In the genomic region with DNA sequence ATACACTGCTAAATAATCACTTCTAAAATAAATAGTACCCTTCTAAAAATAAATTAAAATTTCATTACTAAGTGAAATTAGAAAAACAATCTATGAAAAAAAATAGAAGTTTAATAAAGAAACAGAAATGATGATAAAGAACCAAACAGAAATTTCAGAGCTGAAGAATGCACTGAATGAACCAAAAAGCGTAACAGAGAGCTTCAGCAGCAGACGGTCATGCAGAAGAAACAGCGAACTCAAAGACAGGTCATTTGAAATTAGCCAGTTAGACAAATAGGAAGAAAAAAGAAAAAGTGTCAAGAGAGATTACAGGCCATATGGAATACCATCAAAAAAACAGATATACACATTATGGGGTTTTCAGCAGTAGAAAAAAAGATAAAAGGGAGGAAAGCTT, we compare ENCODE assay signal across 26 cellular contexts.
"Had no signal": no experiment of that assay in that cellular context is flagged by ENCODE, and none has a peak within 500 bp of the region (broad histone marks: within the 10 kb centered on the region; RNA-seq: fewer than 3 reads in every experiment).

No MANE protein-coding gene starts in this region.

- H3K27me3 ChIP-seq: colonic mucosa, dorsolateral prefrontal cortex, esophagus muscularis mucosa, esophagus squamous epithelium, foreskin keratinocyte, gastrocnemius medialis, gastroesophageal sphincter, heart left ventricle, heart right ventricle had no signal

- H3K9me3 ChIP-seq: colonic mucosa, esophagus muscularis mucosa, esophagus squamous epithelium, gastrocnemius medialis, gastroesophageal sphincter had no signal

- H3K27ac ChIP-seq: colonic mucosa, coronary artery, dorsolateral prefrontal cortex, epithelial cell of prostate, esophagus muscularis mucosa, esophagus squamous epithelium, foreskin keratinocyte, gastrocnemius medialis, gastroesophageal sphincter, heart left ventricle, heart right ventricle had no signal

- FAIRE-seq: endometrium, endothelial cell of umbilical vein had no signal

- DNase-seq: colonic mucosa; cortex of kidney; dermis blood vessel endothelial cell; dorsolateral prefrontal cortex; effector CD4-positive, alpha-beta T cell; effector CD8-positive, alpha-beta T cell; effector memory CD4-positive, alpha-beta T cell; effector memory CD8-positive, alpha-beta T cell; endodermal cell; erythroblast; esophagus squamous epithelium; foreskin fibroblast; foreskin keratinocyte; foreskin melanocyte; gastrocnemius medialis; glutamatergic neuron; head of caudate nucleus; heart left ventricle; heart right ventricle had no signal

- H3K4me1 ChIP-seq: colonic mucosa, esophagus muscularis mucosa, esophagus squamous epithelium, foreskin keratinocyte, gastrocnemius medialis, gastroesophageal sphincter, heart left ventricle, heart right ventricle had no signal

- H3K36me3 ChIP-seq: colonic mucosa, esophagus muscularis mucosa, esophagus squamous epithelium, gastrocnemius medialis, gastroesophageal sphincter, heart left ventricle, heart right ventricle had no signal

- ATAC-seq: effector memory CD8-positive, alpha-beta T cell; esophagus mucosa; foreskin keratinocyte; gastrocnemius medialis; gastroesophageal sphincter; heart left ventricle; heart right ventricle had no signal

- H3K4me3 ChIP-seq: colonic mucosa, coronary artery, dorsolateral prefrontal cortex, esophagus muscularis mucosa, esophagus squamous epithelium, gastrocnemius medialis, gastroesophageal sphincter, heart left ventricle, heart right ventricle had no signal
